2 cellular contexts compared by ENCODE assay signal in the genomic region with DNA sequence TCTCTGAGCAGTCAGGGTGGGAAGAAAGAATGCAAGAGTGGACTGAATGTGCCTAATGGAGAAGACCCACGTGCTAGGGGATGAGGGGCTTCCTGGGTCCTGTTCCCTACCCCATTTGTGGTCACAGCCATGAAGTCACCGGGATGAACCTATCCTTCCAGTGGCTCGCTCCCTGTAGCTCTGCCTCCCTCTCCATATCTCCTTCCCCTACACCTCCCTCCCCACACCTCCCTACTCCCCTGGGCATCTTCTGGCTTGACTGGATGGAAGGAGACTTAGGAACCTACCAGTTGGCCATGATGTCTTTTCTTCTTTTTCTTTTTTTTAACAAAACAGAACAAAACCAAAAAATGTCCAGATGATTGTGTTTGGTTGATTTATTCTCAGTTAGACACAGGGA.
TF ChIP-seq lines count a peak whose summit lies in the region.

No MANE protein-coding gene starts in this region.

TF ChIP-seq in SK-N-SH, 30 proteins besides CTCF, POLR2A, EP300 and RAD21:
- no peak for TF ChIP-seq TAF1 (IDR thresholded peaks at IDR 0.05; ENCODE audit: borderline replicate concordance, low read depth, low read length)
- TF ChIP-seq TCF12 (IDR thresholded peaks at IDR 0.05), result no peak
- TF ChIP-seq MEF2A (IDR thresholded peaks at IDR 0.05; ENCODE audit: borderline replicate concordance, low read depth), result no peak
- TF ChIP-seq, protein P1, sequence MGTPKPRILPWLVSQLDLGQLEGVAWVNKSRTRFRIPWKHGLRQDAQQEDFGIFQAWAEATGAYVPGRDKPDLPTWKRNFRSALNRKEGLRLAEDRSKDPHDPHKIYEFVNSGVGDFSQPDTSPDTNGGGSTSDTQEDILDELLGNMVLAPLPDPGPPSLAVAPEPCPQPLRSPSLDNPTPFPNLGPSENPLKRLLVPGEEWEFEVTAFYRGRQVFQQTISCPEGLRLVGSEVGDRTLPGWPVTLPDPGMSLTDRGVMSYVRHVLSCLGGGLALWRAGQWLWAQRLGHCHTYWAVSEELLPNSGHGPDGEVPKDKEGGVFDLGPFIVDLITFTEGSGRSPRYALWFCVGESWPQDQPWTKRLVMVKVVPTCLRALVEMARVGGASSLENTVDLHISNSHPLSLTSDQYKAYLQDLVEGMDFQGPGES (IDR thresholded peaks at IDR 0.05; ENCODE audit: low read depth, low read length), result no peak
- no peak for TF ChIP-seq NRF1 (IDR thresholded peaks at IDR 0.05; ENCODE audit: low read depth, low read length)

TF ChIP-seq in SK-N-SH treated with all-trans-retinoic acid at 6 μM for 48 hours, 23 proteins besides CTCF, POLR2A, EP300 and RAD21:
- TF ChIP-seq, protein P2, sequence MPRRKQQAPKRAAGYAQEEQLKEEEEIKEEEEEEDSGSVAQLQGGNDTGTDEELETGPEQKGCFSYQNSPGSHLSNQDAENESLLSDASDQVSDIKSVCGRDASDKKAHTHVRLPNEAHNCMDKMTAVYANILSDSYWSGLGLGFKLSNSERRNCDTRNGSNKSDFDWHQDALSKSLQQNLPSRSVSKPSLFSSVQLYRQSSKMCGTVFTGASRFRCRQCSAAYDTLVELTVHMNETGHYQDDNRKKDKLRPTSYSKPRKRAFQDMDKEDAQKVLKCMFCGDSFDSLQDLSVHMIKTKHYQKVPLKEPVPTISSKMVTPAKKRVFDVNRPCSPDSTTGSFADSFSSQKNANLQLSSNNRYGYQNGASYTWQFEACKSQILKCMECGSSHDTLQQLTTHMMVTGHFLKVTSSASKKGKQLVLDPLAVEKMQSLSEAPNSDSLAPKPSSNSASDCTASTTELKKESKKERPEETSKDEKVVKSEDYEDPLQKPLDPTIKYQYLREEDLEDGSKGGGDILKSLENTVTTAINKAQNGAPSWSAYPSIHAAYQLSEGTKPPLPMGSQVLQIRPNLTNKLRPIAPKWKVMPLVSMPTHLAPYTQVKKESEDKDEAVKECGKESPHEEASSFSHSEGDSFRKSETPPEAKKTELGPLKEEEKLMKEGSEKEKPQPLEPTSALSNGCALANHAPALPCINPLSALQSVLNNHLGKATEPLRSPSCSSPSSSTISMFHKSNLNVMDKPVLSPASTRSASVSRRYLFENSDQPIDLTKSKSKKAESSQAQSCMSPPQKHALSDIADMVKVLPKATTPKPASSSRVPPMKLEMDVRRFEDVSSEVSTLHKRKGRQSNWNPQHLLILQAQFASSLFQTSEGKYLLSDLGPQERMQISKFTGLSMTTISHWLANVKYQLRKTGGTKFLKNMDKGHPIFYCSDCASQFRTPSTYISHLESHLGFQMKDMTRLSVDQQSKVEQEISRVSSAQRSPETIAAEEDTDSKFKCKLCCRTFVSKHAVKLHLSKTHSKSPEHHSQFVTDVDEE (CRISPR knock-in tag; IDR thresholded peaks at IDR 0.05), result no peak
- TF ChIP-seq OSR1 (CRISPR knock-in tag; IDR thresholded peaks at IDR 0.05) (no peak), TCF4 (CRISPR knock-in tag; IDR thresholded peaks at IDR 0.05; ENCODE audit: borderline replicate concordance) (no peak), SNAI2 (CRISPR knock-in tag; IDR thresholded peaks at IDR 0.05) (no peak), ISL1 (CRISPR knock-in tag; IDR thresholded peaks at IDR 0.05) (no peak), ZC3H10 (CRISPR knock-in tag; IDR thresholded peaks at IDR 0.05) (no peak), ZNF70 (CRISPR knock-in tag; IDR thresholded peaks at IDR 0.05) (no peak), RARB (CRISPR knock-in tag; IDR thresholded peaks at IDR 0.05) (no peak), BACH2 (CRISPR knock-in tag; IDR thresholded peaks at IDR 0.05; ENCODE audit: borderline replicate concordance) (no peak), TOX (CRISPR knock-in tag; IDR thresholded peaks at IDR 0.05; ENCODE audit: borderline replicate concordance) (no peak), PPARA (CRISPR knock-in tag; IDR thresholded peaks at IDR 0.05; ENCODE audit: borderline replicate concordance) (no peak), CSDC2 (CRISPR knock-in tag; IDR thresholded peaks at IDR 0.05) (no peak)
- TF ChIP-seq, protein P3, sequence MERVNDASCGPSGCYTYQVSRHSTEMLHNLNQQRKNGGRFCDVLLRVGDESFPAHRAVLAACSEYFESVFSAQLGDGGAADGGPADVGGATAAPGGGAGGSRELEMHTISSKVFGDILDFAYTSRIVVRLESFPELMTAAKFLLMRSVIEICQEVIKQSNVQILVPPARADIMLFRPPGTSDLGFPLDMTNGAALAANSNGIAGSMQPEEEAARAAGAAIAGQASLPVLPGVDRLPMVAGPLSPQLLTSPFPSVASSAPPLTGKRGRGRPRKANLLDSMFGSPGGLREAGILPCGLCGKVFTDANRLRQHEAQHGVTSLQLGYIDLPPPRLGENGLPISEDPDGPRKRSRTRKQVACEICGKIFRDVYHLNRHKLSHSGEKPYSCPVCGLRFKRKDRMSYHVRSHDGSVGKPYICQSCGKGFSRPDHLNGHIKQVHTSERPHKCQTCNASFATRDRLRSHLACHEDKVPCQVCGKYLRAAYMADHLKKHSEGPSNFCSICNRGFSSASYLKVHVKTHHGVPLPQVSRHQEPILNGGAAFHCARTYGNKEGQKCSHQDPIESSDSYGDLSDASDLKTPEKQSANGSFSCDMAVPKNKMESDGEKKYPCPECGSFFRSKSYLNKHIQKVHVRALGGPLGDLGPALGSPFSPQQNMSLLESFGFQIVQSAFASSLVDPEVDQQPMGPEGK (CRISPR knock-in tag; IDR thresholded peaks at IDR 0.05; ENCODE audit: borderline replicate concordance), result no peak
- TF ChIP-seq, protein P4, sequence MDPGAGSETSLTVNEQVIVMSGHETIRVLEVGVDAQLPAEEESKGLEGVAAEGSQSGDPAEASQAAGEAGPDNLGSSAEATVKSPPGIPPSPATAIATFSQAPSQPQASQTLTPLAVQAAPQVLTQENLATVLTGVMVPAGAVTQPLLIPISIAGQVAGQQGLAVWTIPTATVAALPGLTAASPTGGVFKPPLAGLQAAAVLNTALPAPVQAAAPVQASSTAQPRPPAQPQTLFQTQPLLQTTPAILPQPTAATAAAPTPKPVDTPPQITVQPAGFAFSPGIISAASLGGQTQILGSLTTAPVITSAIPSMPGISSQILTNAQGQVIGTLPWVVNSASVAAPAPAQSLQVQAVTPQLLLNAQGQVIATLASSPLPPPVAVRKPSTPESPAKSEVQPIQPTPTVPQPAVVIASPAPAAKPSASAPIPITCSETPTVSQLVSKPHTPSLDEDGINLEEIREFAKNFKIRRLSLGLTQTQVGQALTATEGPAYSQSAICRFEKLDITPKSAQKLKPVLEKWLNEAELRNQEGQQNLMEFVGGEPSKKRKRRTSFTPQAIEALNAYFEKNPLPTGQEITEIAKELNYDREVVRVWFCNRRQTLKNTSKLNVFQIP (CRISPR knock-in tag; IDR thresholded peaks at IDR 0.05; ENCODE audit: borderline replicate concordance, low read depth), result no peak
- TF ChIP-seq, protein P5, sequence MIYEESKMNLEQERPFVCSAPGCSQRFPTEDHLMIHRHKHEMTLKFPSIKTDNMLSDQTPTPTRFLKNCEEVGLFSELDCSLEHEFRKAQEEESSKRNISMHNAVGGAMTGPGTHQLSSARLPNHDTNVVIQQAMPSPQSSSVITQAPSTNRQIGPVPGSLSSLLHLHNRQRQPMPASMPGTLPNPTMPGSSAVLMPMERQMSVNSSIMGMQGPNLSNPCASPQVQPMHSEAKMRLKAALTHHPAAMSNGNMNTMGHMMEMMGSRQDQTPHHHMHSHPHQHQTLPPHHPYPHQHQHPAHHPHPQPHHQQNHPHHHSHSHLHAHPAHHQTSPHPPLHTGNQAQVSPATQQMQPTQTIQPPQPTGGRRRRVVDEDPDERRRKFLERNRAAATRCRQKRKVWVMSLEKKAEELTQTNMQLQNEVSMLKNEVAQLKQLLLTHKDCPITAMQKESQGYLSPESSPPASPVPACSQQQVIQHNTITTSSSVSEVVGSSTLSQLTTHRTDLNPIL (CRISPR knock-in tag; IDR thresholded peaks at IDR 0.05; ENCODE audit: low read depth), result no peak
